Comparison of ENCODE assay signal across 17 cellular contexts in the genomic region with DNA sequence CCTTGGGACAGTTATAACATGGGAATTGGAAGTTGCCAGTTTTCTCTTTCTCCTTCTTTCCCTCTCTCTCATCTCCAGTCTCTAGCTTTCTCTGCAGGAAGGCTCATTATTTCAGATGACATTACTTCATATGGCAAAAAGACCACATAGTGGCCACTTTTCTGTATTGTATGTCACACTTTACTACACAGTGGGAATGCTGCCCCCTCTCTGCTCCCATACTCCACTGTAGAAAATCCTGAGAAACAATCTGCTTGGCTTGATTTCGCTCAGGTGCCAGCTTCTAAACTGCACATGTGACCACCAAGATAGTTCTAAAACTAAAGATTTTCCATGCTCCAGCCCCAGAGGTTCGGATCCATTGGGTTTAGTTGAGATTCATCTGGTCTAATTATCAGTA.
"Had no signal": no experiment of that assay in that cellular context is flagged by ENCODE, and none has a peak within 500 bp of the region (broad histone marks: within the 10 kb centered on the region; RNA-seq: fewer than 3 reads in every experiment).

No MANE protein-coding gene starts in this region.

- H3K27me3 ChIP-seq: esophagus squamous epithelium, thyroid gland had no signal

- H3K36me3 ChIP-seq: esophagus squamous epithelium, thyroid gland had no signal

- H3K9me3 ChIP-seq: esophagus squamous epithelium, thyroid gland had no signal

- H3K27ac Mint-ChIP-seq: activated naive CD8-positive, alpha-beta T cell; activated T-helper 1 cell treated with anti-CD3 and anti-CD28 coated beads, Interleukin-12 subunit alpha, Interleukin-12 subunit beta, Interleukin-2, Interleukin-4 antibody, amounts not matched to agents 30 ng/mL and 10 ng/mL and 1 ng/mL, durations not matched to agents 14 hours and 24 hours and 36 hours; dendritic cell treated with granulocyte-macrophage colony-stimulating factor and Interleukin-4, amounts not matched to agents 40 ng/mL and 50 ng/mL, for 4 days; mesothelial cell of epicardium; nephron; stimulated activated naive B cell treated with anti-CD40 and anti-IgM and Interleukin-4, amounts not matched to agents 10 μg/mL and 1 μg/mL and 100 μg/mL, for 72 hours had no signal

- H3K9me3 Mint-ChIP-seq: dendritic cell treated with granulocyte-macrophage colony-stimulating factor and Interleukin-4, amounts not matched to agents 40 ng/mL and 50 ng/mL, for 4 days; nephron had no signal

- H3K27ac ChIP-seq: esophagus squamous epithelium, thyroid gland, VCaP had no signal

- DNase-seq: activated CD4-positive, alpha-beta T cell treated with anti-CD3 and anti-CD28 coated beads, Interleukin-2, amount 50 U/mL, for 4 hours; activated gamma-delta T cell treated with Interleukin-2 at 50 U/mL for 16 hours; effector memory CD4-positive, alpha-beta T cell; esophagus squamous epithelium; left colon; nucleus accumbens; posterior cingulate gyrus; retina; stimulated activated naive B cell treated with anti-CD40 and anti-IgM and Interleukin-4, amounts not matched to agents 10 μg/mL and 1 μg/mL and 100 μg/mL, for 72 hours; thyroid gland had no signal

- H3K4me3 ChIP-seq: esophagus squamous epithelium, lung, thyroid gland had no signal

- H3K4me1 ChIP-seq: esophagus squamous epithelium, thyroid gland had no signal

- H3K4me3 Mint-ChIP-seq: activated naive CD8-positive, alpha-beta T cell; activated T-helper 1 cell treated with anti-CD3 and anti-CD28 coated beads, Interleukin-12 subunit alpha, Interleukin-12 subunit beta, Interleukin-2, Interleukin-4 antibody, amounts not matched to agents 30 ng/mL and 10 ng/mL and 1 ng/mL, durations not matched to agents 14 hours and 24 hours and 36 hours; dendritic cell treated with granulocyte-macrophage colony-stimulating factor and Interleukin-4, amounts not matched to agents 40 ng/mL and 50 ng/mL, for 4 days; mesothelial cell of epicardium; nephron; stimulated activated naive B cell treated with anti-CD40 and anti-IgM and Interleukin-4, amounts not matched to agents 10 μg/mL and 1 μg/mL and 100 μg/mL, for 72 hours had no signal

- H3K4me1 Mint-ChIP-seq: stimulated activated naive B cell treated with anti-CD40 and anti-IgM and Interleukin-4, amounts not matched to agents 10 μg/mL and 1 μg/mL and 100 μg/mL, for 72 hours had no signal

- H3K27me3 Mint-ChIP-seq: activated naive CD8-positive, alpha-beta T cell; dendritic cell treated with granulocyte-macrophage colony-stimulating factor and Interleukin-4, amounts not matched to agents 40 ng/mL and 50 ng/mL, for 4 days; stimulated activated naive B cell treated with anti-CD40 and anti-IgM and Interleukin-4, amounts not matched to agents 10 μg/mL and 1 μg/mL and 100 μg/mL, for 72 hours had no signal

- H3K36me3 Mint-ChIP-seq: activated naive CD8-positive, alpha-beta T cell; mesothelial cell of epicardium; stimulated activated naive B cell treated with anti-CD40 and anti-IgM and Interleukin-4, amounts not matched to agents 10 μg/mL and 1 μg/mL and 100 μg/mL, for 72 hours had no signal

- ATAC-seq: left colon; stimulated activated naive B cell treated with anti-CD40 and anti-IgM and Interleukin-4, amounts not matched to agents 10 μg/mL and 1 μg/mL and 100 μg/mL, for 72 hours had no signal
